Comparison of ENCODE assay signal across 11 cellular contexts in the genomic region with DNA sequence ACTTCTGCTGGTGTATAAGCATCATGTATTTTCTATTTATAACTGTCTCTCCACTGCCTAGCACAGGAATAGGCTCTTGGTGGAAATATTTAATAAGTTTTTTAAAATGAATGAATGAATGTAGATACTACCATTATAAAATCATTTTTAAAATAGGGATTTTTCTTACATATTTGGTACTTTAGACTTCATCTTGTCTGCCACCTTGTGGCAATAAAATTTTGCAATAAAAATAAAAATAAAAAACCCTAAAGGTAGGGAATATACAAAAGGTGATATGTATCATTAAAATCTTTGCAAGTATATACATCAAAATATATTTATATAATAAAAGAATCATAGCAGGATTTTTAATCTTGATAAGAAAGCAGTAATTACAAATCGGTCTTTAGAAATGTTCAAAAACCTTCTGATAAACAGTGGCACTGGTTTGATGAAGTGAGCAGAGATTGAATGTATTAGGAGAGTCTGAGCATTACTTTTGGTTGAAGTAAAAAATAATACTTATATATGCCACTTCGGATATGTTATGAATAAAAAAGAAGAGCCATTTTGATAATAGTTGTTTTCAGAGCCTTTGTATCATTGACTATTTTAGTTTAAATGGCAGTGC.
A peak's percentile ranks its signal among the peaks of the same experiment; 100 is the strongest.
DNase-seq lines count a peak whose midpoint lies in the region; ATAC-seq and TF ChIP-seq lines count a peak whose summit lies in the region.
"Had no signal": no experiment of that assay in that cellular context is flagged by ENCODE, and none has a peak within 500 bp of the region (broad histone marks: within the 10 kb centered on the region; RNA-seq: fewer than 3 reads in every experiment).

No MANE protein-coding gene starts in this region.

- H3K4me3 Mint-ChIP-seq in activated naive CD8-positive, alpha-beta T cell treated with anti-CD3 and anti-CD28 coated beads, Interleukin-2, amount 50 U/mL, for 24 hours, result no peak overlapping the region

- H3K4me1 Mint-ChIP-seq in activated naive CD8-positive, alpha-beta T cell treated with anti-CD3 and anti-CD28 coated beads, Interleukin-2, amount 50 U/mL, for 24 hours, result no peaks in the 10 kb centered on the region

- H3K4me3 ChIP-seq in AG10803 (ENCODE audit: low read length), result no peak overlapping the region

- H3K27me3 Mint-ChIP-seq in activated naive CD8-positive, alpha-beta T cell treated with anti-CD3 and anti-CD28 coated beads, Interleukin-2, amount 50 U/mL, for 24 hours, result no peaks in the 10 kb centered on the region

- ATAC-seq in activated naive CD8-positive, alpha-beta T cell treated with anti-CD3 and anti-CD28 coated beads, Interleukin-2, amount 50 U/mL, for 24 hours, result no peak
- no peak for ATAC-seq in HG03039 (IDR thresholded peaks at IDR 0.05; ENCODE audit: unreplicated experiment)

- peak; percentile 36 for TF ChIP-seq CTCF in AG10803 (conservative IDR thresholded peaks at IDR 0.05; ENCODE audit: low read length)

- H3K27ac Mint-ChIP-seq in activated naive CD8-positive, alpha-beta T cell treated with anti-CD3 and anti-CD28 coated beads, Interleukin-2, amount 50 U/mL, for 24 hours, result no peak overlapping the region

- DNase-seq in AG10803 (ENCODE audit: low read depth), result no peak
- peak; percentile 24 for DNase-seq in HT1080 (ENCODE audit: low read depth)
- DNase-seq in astrocyte of the hippocampus (ENCODE audit: low read depth, low spot score), result peak; percentile 15
- peak; percentile 14 for DNase-seq in kidney glomerular epithelial cell (lab: John Stamatoyannopoulos, UW)
- DNase-seq in EL, result no peak
- no peak for DNase-seq in T1000 (lab: John Stamatoyannopoulos, UW)
- DNase-seq in activated naive CD8-positive, alpha-beta T cell treated with anti-CD3 and anti-CD28 coated beads, Interleukin-2, amount 50 U/mL, for 24 hours, result no peak
- DNase-seq: GF-D8, retina, SHP77 treated with DMSO at 0.1 percent for 48 hours had no signal

- no peaks in the 10 kb centered on the region for H3K9me3 Mint-ChIP-seq in activated naive CD8-positive, alpha-beta T cell treated with anti-CD3 and anti-CD28 coated beads, Interleukin-2, amount 50 U/mL, for 24 hours

- H3K36me3 Mint-ChIP-seq in activated naive CD8-positive, alpha-beta T cell treated with anti-CD3 and anti-CD28 coated beads, Interleukin-2, amount 50 U/mL, for 24 hours (ENCODE audit: low read depth), result no peaks in the 10 kb centered on the region

Comparison
In these comparisons a context has a peak if more than half of its experiments do, and no peak if none do; other contexts are left out.
1. DNase-seq: peak in HT1080 (single experiment), astrocyte of the hippocampus (single experiment) and kidney glomerular epithelial cell (single experiment); none in AG10803 (single experiment), EL (single experiment), T1000 (single experiment) and activated naive CD8-positive, alpha-beta T cell treated with anti-CD3 and anti-CD28 coated beads, Interleukin-2, amount 50 U/mL, for 24 hours (single experiment).